ENCODE assay signal across 8 cellular contexts in genomic region chr21:43805275-43805800, GRCh38.
DNase-seq lines count a peak whose midpoint lies in the region; ATAC-seq and TF ChIP-seq lines count a peak whose summit lies in the region.

No MANE protein-coding gene starts in this region.

- no peak for TF ChIP-seq CTCF in GM12865 (IDR thresholded peaks at IDR 0.05; ENCODE audit: insufficient read depth, low read depth, low read length, missing control alignments)

- peak overlapping the region; percentile 17 for H3K4me3 ChIP-seq in GM12865 (ENCODE audit: low read depth, low read length)
- no peak overlapping the region for H3K4me3 ChIP-seq in SK-N-MC

- ATAC-seq in GM19395 (IDR thresholded peaks at IDR 0.05; ENCODE audit: unreplicated experiment) (peak; percentile 87), HG03060 (IDR thresholded peaks at IDR 0.05; ENCODE audit: low read depth, unreplicated experiment) (peak; percentile 86)

- no peak overlapping the region for H3K9ac ChIP-seq in SK-N-MC (ENCODE audit: insufficient read length)

- H3K9me3 ChIP-seq in SK-N-MC (ENCODE audit: low read depth, low read length) = no peaks in the 10 kb centered on the region

- peak; percentile 98 for DNase-seq in GM12865 (ENCODE audit: low read depth)
- DNase-seq in SK-N-MC (ENCODE audit: low read depth, low spot score) = no peak
- DNase-seq in NCI-H524 treated with DMSO at 0.1 percent for 48 hours (lab: John Stamatoyannopoulos, UW) = no peak
- no peak for DNase-seq in GM03348 (ENCODE audit: low spot score)
- DNase-seq in NCI-H187 treated with DMSO at 0.1 percent for 48 hours (lab: John Stamatoyannopoulos, UW) = no peak
- DNase-seq in NCI-H774 (lab: John Stamatoyannopoulos, UW) = no peak

- peaks cover 33% of the 10 kb centered on the region; the same call in 1 of the 2 replicates for H3K36me3 ChIP-seq in SK-N-MC (ENCODE audit: insufficient read depth, low read length)

- peak overlapping the region; percentile 48 for H3K27ac ChIP-seq in SK-N-MC
